Comparison of ENCODE assay signal across 9 cellular contexts in genomic region chr2:237752761-237753165, GRCh38. TPM values are rescaled to one million over a fixed set of nuclear protein-coding genes. Genes with fewer than 3 reads are reported as not detected.
DNase-seq lines count a peak whose midpoint lies in the region; ATAC-seq, FAIRE-seq and TF ChIP-seq lines count a peak whose summit lies in the region.
"Had no signal": no experiment of that assay in that cellular context is flagged by ENCODE, and none has a peak within 500 bp of the region (broad histone marks: within the 10 kb centered on the region; RNA-seq: fewer than 3 reads in every experiment).

No MANE protein-coding gene starts in this region.

- H3K23ac ChIP-seq in mesendoderm (ENCODE audit: low read length) = no peak overlapping the region

- no peak overlapping the region for H4K5ac ChIP-seq in mesendoderm (ENCODE audit: low read length)

- no peaks in the 10 kb centered on the region for H3K79me2 ChIP-seq in mesendoderm (ENCODE audit: control insufficient read depth, insufficient read depth, low read length)

- ATAC-seq in GM18502 (IDR thresholded peaks at IDR 0.05; ENCODE audit: poor library complexity, unreplicated experiment) = peak; percentile 98
- peak; percentile 91 for ATAC-seq in GM19468 (IDR thresholded peaks at IDR 0.05; ENCODE audit: extremely low read depth, unreplicated experiment)
- ATAC-seq in HG03280 (IDR thresholded peaks at IDR 0.05; ENCODE audit: unreplicated experiment) = peak; percentile 99

- H3K56ac ChIP-seq in mesendoderm (ENCODE audit: low read length) = no peak overlapping the region

- no peaks in the 10 kb centered on the region for H3K9me3 ChIP-seq in kidney (ENCODE audit: control insufficient read depth in 1 of 2, low read length in 2 of 2)

- H2BK15ac ChIP-seq in mesendoderm (replicated peaks; ENCODE audit: low read depth) = no peak overlapping the region

- DNase-seq in globus pallidus (ENCODE audit: low spot score) = peak; percentile 20
- DNase-seq in mesendoderm = no peak
- no peak for DNase-seq in H4 (ENCODE audit: low spot score)
- DNase-seq in kidney = no peak
- DNase-seq in Kasumi-1 (lab: John Stamatoyannopoulos, UW) = no peak

- no peak overlapping the region for H4K8ac ChIP-seq in mesendoderm (ENCODE audit: low read depth, low read length)

- no CpG with 5 or more reads among the region's 5 CpGs for WGBS in mesendoderm (ENCODE audit: extremely low coverage, insufficient coverage, low lambda C conversion rate)

- H3K18ac ChIP-seq in mesendoderm (ENCODE audit: low read length) = no peak overlapping the region

- TF ChIP-seq CTCF in kidney (IDR thresholded peaks at IDR 0.05; ENCODE audit: borderline replicate concordance, extremely low read depth, insufficient read depth) = no peak

- H2BK120ac ChIP-seq in mesendoderm (ENCODE audit: low read depth, low read length) = no peak overlapping the region

- no peaks in the 10 kb centered on the region for H3K79me1 ChIP-seq in mesendoderm (ENCODE audit: low read length)

- FAIRE-seq in kidney (lab: Jason Lieb, UNC) = no peak
- FAIRE-seq: islet of Langerhans had no signal

- H3K4me2 ChIP-seq in mesendoderm (ENCODE audit: low read length) = no peak overlapping the region

- H3K36me3 ChIP-seq in mesendoderm (ENCODE audit: control insufficient read depth, insufficient read depth, low read length) (peaks cover 1% of the 10 kb centered on the region), kidney (ENCODE audit: control insufficient read depth in 1 of 2, insufficient read depth in 2 of 2, low read length in 2 of 2) (peaks cover 27 to 33% of the 10 kb centered on the region in 2 donors)

- no peak overlapping the region for H2AK5ac ChIP-seq in mesendoderm (ENCODE audit: low read length)

- H3K9ac ChIP-seq in mesendoderm (ENCODE audit: low read length) = no peak overlapping the region
- H3K9ac ChIP-seq in kidney (ENCODE audit: low read length in 2 of 2) = no peak overlapping the region

- intact Hi-C loops in kidney (cut with DNase I) = no loop called here

- H3K27ac ChIP-seq in mesendoderm (ENCODE audit: low read depth, low read length) (no peak overlapping the region), kidney (ENCODE audit: low read depth in 2 of 2, low read length in 2 of 2) (no peak overlapping the region)

- no peak overlapping the region for H3K4ac ChIP-seq in mesendoderm (ENCODE audit: low read depth, low read length)

- no peaks in the 10 kb centered on the region for H3K4me1 ChIP-seq in mesendoderm (ENCODE audit: control insufficient read depth, low read depth, low read length)
- no peaks in the 10 kb centered on the region for H3K4me1 ChIP-seq in kidney (ENCODE audit: control insufficient read depth in 1 of 2, insufficient read depth in 1 of 2, low read depth in 1 of 2, low read length in 2 of 2)

- H2BK5ac ChIP-seq in mesendoderm (ENCODE audit: low read length) = no peak overlapping the region

- no peaks in the 10 kb centered on the region for H3K27me3 ChIP-seq in mesendoderm (ENCODE audit: insufficient read depth, low read length, poor library complexity)

- H3K4me3 ChIP-seq in mesendoderm (ENCODE audit: low read length) (no peak overlapping the region), kidney (ENCODE audit: low read length in 2 of 2) (no peak overlapping the region)

RNA-seq across cellular contexts. Expression of gene RBM44, which starts 45.8 kb away (rescaled TPM):
- 0.11 TPM for polyA plus RNA-seq in mesendoderm (2013, experiment 1 of 2)
- polyA plus RNA-seq in mesendoderm (2013, experiment 2 of 2) = 0.11 TPM
- 0.12 TPM in 1 of 2 replicates, not detected in the other for total RNA-seq in H4 (2014; rRNA removed; shearing (Covaris generic))
- total RNA-seq in kidney = 0.72 TPM
- not detected for polyA plus RNA-seq in kidney (ENCODE audit: insufficient read depth, low read depth, low replicate concordance)
